ENCODE assay signal across 8 cellular contexts in the genomic region with DNA sequence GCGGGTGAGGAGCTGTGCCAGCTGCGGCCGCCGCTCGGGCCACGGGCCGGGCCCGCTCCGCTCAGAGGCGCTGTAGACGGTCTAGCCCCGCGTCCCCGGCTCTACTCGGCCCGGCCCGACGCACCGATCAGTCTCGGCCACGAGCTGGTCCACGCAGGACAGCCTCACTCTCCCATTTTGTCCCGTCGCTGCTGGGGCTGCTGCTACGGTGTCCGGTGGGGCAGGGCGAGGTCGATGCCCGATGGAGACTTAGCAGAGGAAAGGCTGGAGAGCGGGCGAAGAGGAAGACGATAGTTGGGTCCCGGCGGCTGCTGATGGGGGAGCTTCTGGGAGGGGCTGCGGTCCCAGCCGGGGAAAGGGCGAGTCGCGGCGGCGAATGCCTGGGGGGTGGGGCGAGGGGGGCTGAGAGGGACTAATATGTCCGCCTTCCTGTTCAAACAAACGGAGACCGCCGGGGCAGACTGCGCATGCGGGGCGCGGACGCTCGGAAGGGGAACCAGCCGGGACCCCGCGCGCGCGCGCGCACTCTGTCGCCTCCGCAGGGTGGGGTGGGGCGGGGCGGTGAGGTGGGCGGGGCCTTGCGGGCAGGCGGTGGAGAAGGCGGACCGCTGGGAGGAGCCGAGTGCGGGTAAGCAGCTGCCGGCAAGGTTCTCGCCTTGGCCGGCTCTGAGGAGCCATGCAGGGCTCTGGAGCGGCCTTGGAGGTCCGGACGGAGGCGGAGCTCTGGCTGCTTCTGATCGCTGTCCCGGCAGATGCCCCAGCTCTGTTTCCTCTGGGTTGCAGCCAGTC. TPM values are rescaled to one million over a fixed set of nuclear protein-coding genes. Genes with fewer than 3 reads are reported as not detected.
A peak's percentile ranks its signal among the peaks of the same experiment; 100 is the strongest.
DNase-seq lines count a peak whose midpoint lies in the region; ATAC-seq and TF ChIP-seq lines count a peak whose summit lies in the region.

A gene (minus strand): TSS at position 463 of the 789 bp plus-strand sequence. CDS start 903 bp downstream, outside the sequence.

- H3K27me3 Mint-ChIP-seq in natural killer cell treated with Interleukin-12 subunit alpha and Interleukin-12 subunit beta and Interleukin-15 and Interleukin-18, amount 100 ng/mL, for 72 hours, result no peaks in the 10 kb centered on the region

- H3K27me3 ChIP-seq in HAP-1 (ENCODE audit: low read depth) (no peaks in the 10 kb centered on the region), MG63 (no peaks in the 10 kb centered on the region)

- no peak within 1 kb of the TSS for H3K4me3 Mint-ChIP-seq in natural killer cell treated with Interleukin-12 subunit alpha and Interleukin-12 subunit beta and Interleukin-15 and Interleukin-18, amount 100 ng/mL, for 72 hours

- H3K4me1 Mint-ChIP-seq in natural killer cell treated with Interleukin-12 subunit alpha and Interleukin-12 subunit beta and Interleukin-15 and Interleukin-18, amount 100 ng/mL, for 72 hours (ENCODE audit: low read depth in 2 of 2), result peaks cover 15 to 17% of the 10 kb centered on the region in 2 donors

- H3K36me3 Mint-ChIP-seq in natural killer cell treated with Interleukin-12 subunit alpha and Interleukin-12 subunit beta and Interleukin-15 and Interleukin-18, amount 100 ng/mL, for 72 hours, result peaks cover 5% of the 10 kb centered on the region

- TF ChIP-seq CTCF in fibroblast of pulmonary artery (IDR thresholded peaks at IDR 0.05; ENCODE audit: low read length, missing control alignments), result no peak

- H3K27ac Mint-ChIP-seq in natural killer cell treated with Interleukin-12 subunit alpha and Interleukin-12 subunit beta and Interleukin-15 and Interleukin-18, amount 100 ng/mL, for 72 hours, result peak within 1 kb of the TSS; percentile 75 to 92

- H3K9me3 Mint-ChIP-seq in natural killer cell treated with Interleukin-12 subunit alpha and Interleukin-12 subunit beta and Interleukin-15 and Interleukin-18, amount 100 ng/mL, for 72 hours, result no peaks in the 10 kb centered on the region

- H3K36me3 ChIP-seq in HAP-1 (replicated peaks) (no peaks in the 10 kb centered on the region), MG63 (peaks cover 9% of the 10 kb centered on the region; the same call in 1 of the 2 replicates)

- H3K9me3 ChIP-seq in HAP-1, result no peaks in the 10 kb centered on the region
- H3K9me3 ChIP-seq in MG63, result no peaks in the 10 kb centered on the region

- peak; percentile 96 for ATAC-seq in natural killer cell treated with Interleukin-12 subunit alpha and Interleukin-12 subunit beta and Interleukin-15 and Interleukin-18, amount 100 ng/mL, for 72 hours

- peaks cover 6% of the 10 kb centered on the region for H3K4me1 ChIP-seq in HAP-1

- H3K4me3 ChIP-seq in HAP-1 (peak within 1 kb of the TSS; percentile 95), MG63 (peak within 1 kb of the TSS; percentile 99), fibroblast of pulmonary artery (replicated peaks; ENCODE audit: low read depth, low read length) (peak within 1 kb of the TSS; percentile 95)

- in situ Hi-C loops in G401 (cut with HindIII; ENCODE audit: low sequenced_read_pairs), result no loop called here
- in situ Hi-C loops in HAP-1 (cut with MboI; ENCODE audit: low sequenced_read_pairs), result loop anchor here (25.0 kb wide), 1 partner anchor 476 kb away; no protein-coding TSS in a partner anchor

- DNase-seq in G401 (ENCODE audit: low spot score), result peak; percentile 95
- peak; percentile 93 to 99 for DNase-seq in HAP-1 (ENCODE audit: low spot score in 2 of 2)
- DNase-seq in MG63, result peak; percentile 96
- peak; percentile 87 to 99 for DNase-seq in SHP77 (lab: John Stamatoyannopoulos, UW)
- DNase-seq in activated effector memory CD4-positive, alpha-beta T cell treated with Interleukin-2 at 50 U/mL for 16 hours, result peak; percentile 98
- DNase-seq in fibroblast of pulmonary artery (ENCODE audit: low read depth), result peak; percentile 98
- DNase-seq in natural killer cell treated with Interleukin-12 subunit alpha and Interleukin-12 subunit beta and Interleukin-15 and Interleukin-18, amount 100 ng/mL, for 72 hours (ENCODE audit: low spot score), result peak; percentile 99
- DNase-seq in stimulated activated naive CD4-positive, alpha-beta T cell treated with Interleukin-2 at 50 U/mL for 16 hours (lab: John Stamatoyannopoulos, UW), result peak; percentile 99

RNA-seq across cellular contexts. Expression of the gene that starts here (rescaled TPM):
- 10.8 and 20.0 TPM in 2 replicates for total RNA-seq in G401 (2014; rRNA removed; shearing (Covaris generic))
- 12.4 and 16.4 TPM in 2 replicates for total RNA-seq in MG63 (2014; rRNA removed; shearing (Covaris generic); ENCODE audit: low replicate concordance)
- 10 to 100 TPM; 68.1 to 74.9 TPM for total RNA-seq in natural killer cell treated with Interleukin-12 subunit alpha and Interleukin-12 subunit beta and Interleukin-15 and Interleukin-18, amount 100 ng/mL, for 72 hours

Comparison
In these comparisons a context has a peak if more than half of its experiments do, and no peak if none do; other contexts are left out.
1. Peak in every context shown above with its lines: DNase-seq, ATAC-seq and H3K4me3 ChIP-seq.